In genomic region chr14:96260341-96260821, GRCh38 we compare ENCODE assay signal across 15 cellular contexts. TPM values are rescaled to one million over a fixed set of nuclear protein-coding genes. Genes with fewer than 3 reads are reported as not detected.
DNase-seq lines count a peak whose midpoint lies in the region.
"Had no signal": no experiment of that assay in that cellular context is flagged by ENCODE, and none has a peak within 500 bp of the region (broad histone marks: within the 10 kb centered on the region; RNA-seq: fewer than 3 reads in every experiment).

No MANE protein-coding gene starts in this region.

- no peak overlapping the region for H4K12ac ChIP-seq in trophoblast cell (ENCODE audit: low read depth, low read length)

- H3K79me1 ChIP-seq in trophoblast cell (ENCODE audit: low read length) = peaks cover 9% of the 10 kb centered on the region

- no peak overlapping the region for H3K27ac ChIP-seq in trophoblast cell (ENCODE audit: low read depth, low read length)
- H3K27ac ChIP-seq: 22Rv1, colonic mucosa, neural progenitor cell, tibial artery had no signal

- H3K9me3 ChIP-seq in trophoblast cell (ENCODE audit: insufficient read depth, low read depth, low read length) = no peaks in the 10 kb centered on the region
- H3K9me3 ChIP-seq: colonic mucosa had no signal

- H2AFZ ChIP-seq in trophoblast cell (ENCODE audit: insufficient read depth, low read length, poor library complexity) = no peak overlapping the region
- H2AFZ ChIP-seq: neural progenitor cell had no signal

- WGBS in trophoblast cell (ENCODE audit: extremely low coverage, insufficient coverage, insufficient read length) = no CpG with 5 or more reads among the region's 2 CpGs

- H2AK5ac ChIP-seq in trophoblast cell (ENCODE audit: low read length) = no peak overlapping the region

- peak overlapping the region; percentile 50 for H2BK12ac ChIP-seq in trophoblast cell (ENCODE audit: low read length)

- no peak overlapping the region for H3K23ac ChIP-seq in trophoblast cell (ENCODE audit: low read length)

- H2BK5ac ChIP-seq in trophoblast cell (ENCODE audit: low read depth, low read length, poor library complexity) = no peak overlapping the region

- H3K18ac ChIP-seq in trophoblast cell (ENCODE audit: low read length) = no peak overlapping the region

- no peak overlapping the region for H4K91ac ChIP-seq in trophoblast cell (ENCODE audit: low read depth, low read length)

- no peak overlapping the region for H3K9ac ChIP-seq in trophoblast cell (ENCODE audit: low read length)
- H3K9ac ChIP-seq: neural progenitor cell had no signal

- peaks cover 0 to 4% of the 10 kb centered on the region in 2 experiments for H3K36me3 ChIP-seq in trophoblast cell (ENCODE audit: control insufficient read depth in 1 of 2, insufficient read depth in 2 of 2, low read length in 2 of 2)
- H3K36me3 ChIP-seq: colonic mucosa, neural progenitor cell, tibial artery had no signal

- no peak overlapping the region for H3K4ac ChIP-seq in trophoblast cell (ENCODE audit: low read depth, low read length)

- H3K4me1 ChIP-seq in trophoblast cell (ENCODE audit: control insufficient read depth in 1 of 2, insufficient read depth in 2 of 2, low read length in 2 of 2) = peaks cover 6 to 8% of the 10 kb centered on the region in 2 experiments
- H3K4me1 ChIP-seq: colonic mucosa, neural progenitor cell, tibial artery had no signal

- no peak overlapping the region for H2BK120ac ChIP-seq in trophoblast cell (ENCODE audit: insufficient read depth, low read length, poor library complexity)

- no peak overlapping the region for H3K14ac ChIP-seq in trophoblast cell (ENCODE audit: low read length)

- DNase-seq in DMS 273 (lab: John Stamatoyannopoulos, UW; ENCODE audit: unreplicated experiment) (peak; percentile 36), DMS 273 treated with DMSO at 0.1 percent for 48 hours (lab: John Stamatoyannopoulos, UW) (no peak), NCI-H1694 (lab: John Stamatoyannopoulos, UW) (peak; percentile 33), dedifferentiated amniotic fluid mesenchymal stem cell (ENCODE audit: extremely low spot score) (peak; percentile 88), trophoblast cell (peak in 1 of 2 donors; percentile 31)
- DNase-seq in activated CD4-positive, alpha-beta T cell treated with anti-CD3 and anti-CD28 coated beads, Interleukin-2, amount 50 U/mL, for 48 hours = no peak
- DNase-seq in activated effector memory CD4-positive, alpha-beta T cell treated with Interleukin-2 at 50 U/mL for 16 hours = no peak
- no peak for DNase-seq in activated naive CD4-positive, alpha-beta T cell treated with anti-CD3 and anti-CD28 coated beads, Interleukin-2, amount 50 U/mL, for 16 hours
- DNase-seq: activated CD4-positive, alpha-beta T cell treated with anti-CD3 and anti-CD28 coated beads, Interleukin-2, amount 10 ng/mL, durations not matched to agents 7 days and 5 days; colonic mucosa; NCI-H2227 treated with DMSO at 0.1 percent for 48 hours; retina had no signal

- H3K4me3 ChIP-seq in trophoblast cell (ENCODE audit: low read depth, low read length) = no peak overlapping the region
- H3K4me3 ChIP-seq: colonic mucosa, neural progenitor cell, tibial artery had no signal

- H3K79me2 ChIP-seq in trophoblast cell (ENCODE audit: control insufficient read depth, insufficient read depth, low read length, poor library complexity) = no peaks in the 10 kb centered on the region

- no peak overlapping the region for H3K4me2 ChIP-seq in trophoblast cell (ENCODE audit: low read length)
- H3K4me2 ChIP-seq: neural progenitor cell had no signal

- H4K8ac ChIP-seq in trophoblast cell (ENCODE audit: low read depth, low read length) = no peak overlapping the region

- no peaks in the 10 kb centered on the region for H3K27me3 ChIP-seq in trophoblast cell (ENCODE audit: insufficient read depth, low read length)
- H3K27me3 ChIP-seq: colonic mucosa, neural progenitor cell had no signal

RNA-seq across cellular contexts. Expression of gene BDKRB1, which starts 4.4 kb away (rescaled TPM):
- 6.0 and 6.4 TPM in 2 replicates for polyA plus RNA-seq in trophoblast cell (2013)

RNA-seq across cellular contexts. Expression of gene BDKRB2, which starts 55.7 kb away (rescaled TPM):
- polyA plus RNA-seq in trophoblast cell (2013) = 29.0 and 29.1 TPM in 2 replicates

Comparison
In these comparisons a context has a peak if more than half of its experiments do, and no peak if none do; other contexts are left out.
1. DNase-seq: peak in DMS 273 (single experiment), NCI-H1694 (single experiment) and dedifferentiated amniotic fluid mesenchymal stem cell (single experiment); none in DMS 273 treated with DMSO at 0.1 percent for 48 hours (single experiment), activated CD4-positive, alpha-beta T cell treated with anti-CD3 and anti-CD28 coated beads, Interleukin-2, amount 50 U/mL, for 48 hours (0 of 2), activated effector memory CD4-positive, alpha-beta T cell treated with Interleukin-2 at 50 U/mL for 16 hours (single experiment) and activated naive CD4-positive, alpha-beta T cell treated with anti-CD3 and anti-CD28 coated beads, Interleukin-2, amount 50 U/mL, for 16 hours (single experiment).